25 cellular contexts compared by ENCODE assay signal in genomic region chr1:60895167-60896124, GRCh38.
DNase-seq lines count a peak whose midpoint lies in the region; ATAC-seq, FAIRE-seq and TF ChIP-seq lines count a peak whose summit lies in the region.
"Had no signal": no experiment of that assay in that cellular context is flagged by ENCODE, and none has a peak within 500 bp of the region (broad histone marks: within the 10 kb centered on the region; RNA-seq: fewer than 3 reads in every experiment).

No MANE protein-coding gene starts in this region.

- H3K27me3 ChIP-seq in bronchial epithelial cell (ENCODE audit: control insufficient read depth, insufficient read depth, low read length) (peaks cover 2% of the 10 kb centered on the region), right atrium auricular region (no peaks in the 10 kb centered on the region)
- H3K27me3 ChIP-seq: BLaER1 treated with 17β-estradiol and CSF1 and Interleukin-3, amounts not matched to agents 10 nM and 100 nM; body of pancreas; SJCRH30 had no signal

- no peak for TF ChIP-seq CTCF in bronchial epithelial cell (IDR thresholded peaks at IDR 0.05; ENCODE audit: insufficient read depth, low read length, severe bottlenecking)
- TF ChIP-seq CTCF in right atrium auricular region (IDR thresholded peaks at IDR 0.05) = no peak
- TF ChIP-seq CTCF in GM13976 (IDR thresholded peaks at IDR 0.05; ENCODE audit: borderline replicate concordance, control extremely low read depth, extremely low read depth, insufficient read depth, missing control alignments) = no peak
- no peak for TF ChIP-seq CTCF in mesothelial cell of epicardium (IDR thresholded peaks at IDR 0.05; ENCODE audit: unreplicated experiment)

- H3K36me3 ChIP-seq in bronchial epithelial cell (ENCODE audit: control insufficient read depth, insufficient read depth, low read length) (no peaks in the 10 kb centered on the region), right atrium auricular region (no peaks in the 10 kb centered on the region)
- H3K36me3 ChIP-seq: BLaER1 treated with 17β-estradiol and CSF1 and Interleukin-3, amounts not matched to agents 10 nM and 100 nM; SJCRH30; WERI-Rb-1 had no signal

- H3K27ac ChIP-seq in right atrium auricular region = peak overlapping the region; percentile 68 to 79
- H3K27ac ChIP-seq: BLaER1 treated with 17β-estradiol and CSF1 and Interleukin-3, amounts not matched to agents 10 nM and 100 nM; body of pancreas; epithelial cell of prostate; SJCRH30; WERI-Rb-1 had no signal

- H3K9me3 ChIP-seq in right atrium auricular region = no peaks in the 10 kb centered on the region
- H3K9me3 ChIP-seq: BLaER1 treated with 17β-estradiol and CSF1 and Interleukin-3, amounts not matched to agents 10 nM and 100 nM; body of pancreas; SJCRH30 had no signal

- no peak overlapping the region for H3K4me3 Mint-ChIP-seq in mesothelial cell of epicardium
- H3K4me3 Mint-ChIP-seq: naive B cell; T-helper 1 cell treated with Interleukin-12 subunit alpha and Interleukin-12 subunit beta and Interleukin-4 antibody, amounts not matched to agents 30 μg/mL and 1 μg/mL, for 36 hours had no signal

- H3K36me3 Mint-ChIP-seq in mesothelial cell of epicardium = no peaks in the 10 kb centered on the region
- H3K36me3 Mint-ChIP-seq: naive B cell had no signal

- no peak overlapping the region for H3K4me3 ChIP-seq in bronchial epithelial cell (ENCODE audit: low read depth, low read length)
- H3K4me3 ChIP-seq in right atrium auricular region = no peak overlapping the region
- H3K4me3 ChIP-seq: BLaER1 treated with 17β-estradiol and CSF1 and Interleukin-3, amounts not matched to agents 10 nM and 100 nM; body of pancreas; SJCRH30 had no signal

- peaks cover 0 to 33% of the 10 kb centered on the region in 2 donors for H3K4me1 ChIP-seq in right atrium auricular region
- H3K4me1 ChIP-seq: SJCRH30 had no signal

- H3K27me3 Mint-ChIP-seq in mesothelial cell of epicardium (ENCODE audit: low read depth) = no peaks in the 10 kb centered on the region

- in situ Hi-C loops in GM13976 (cut with MboI; ENCODE audit: low sequenced_read_pairs, unreplicated experiment) = no loop called here

- intact Hi-C loops in Right ventricle myocardium inferior (cut with DNase I) (loop anchor here (5.0 kb wide), 1 partner anchor 52 kb away; no protein-coding TSS in a partner anchor), cardiac septum (cut with DNase I) (no loop called here)

- FAIRE-seq in bronchial epithelial cell (lab: Jason Lieb, UNC) = peak; percentile 55
- FAIRE-seq: A204.1, GM12891, small intestine had no signal

- peaks cover 12% of the 10 kb centered on the region for H3K4me1 Mint-ChIP-seq in mesothelial cell of epicardium
- H3K4me1 Mint-ChIP-seq: naive B cell had no signal

- ATAC-seq in Right ventricle myocardium inferior = peak; percentile 81
- no peak for ATAC-seq in esophagus mucosa
- no peak for ATAC-seq in HG03460 (IDR thresholded peaks at IDR 0.05; ENCODE audit: unreplicated experiment)
- ATAC-seq: body of pancreas had no signal

- H3K9me3 Mint-ChIP-seq in mesothelial cell of epicardium = no peaks in the 10 kb centered on the region
- H3K9me3 Mint-ChIP-seq: naive B cell; T-helper 1 cell treated with Interleukin-12 subunit alpha and Interleukin-12 subunit beta and Interleukin-4 antibody, amounts not matched to agents 30 μg/mL and 1 μg/mL, for 36 hours had no signal

- DNase-seq in Right ventricle myocardium inferior (ENCODE audit: missing footprints) (no peak), cardiac septum (ENCODE audit: low spot score) (no peak), bronchial epithelial cell (ENCODE audit: low read depth) (no peak), right atrium auricular region (ENCODE audit: low spot score) (no peak), GM13976 (ENCODE audit: low spot score) (no peak), mesothelial cell of epicardium (ENCODE audit: low spot score in 2 of 2, unreplicated experiment in 2 of 2) (no peak)
- DNase-seq: activated CD4-positive, alpha-beta T cell treated with anti-CD3 and anti-CD28 coated beads, Interleukin-2, amount 50 U/mL, for 48 hours; activated naive CD4-positive, alpha-beta T cell treated with anti-CD3 and anti-CD28 coated beads, Interleukin-2, amount 50 U/mL, for 16 hours; activated T-cell treated with anti-CD3 and anti-CD28 coated beads, Interleukin-2, amount 50 U/mL, for 1 hour; body of pancreas; dermis blood vessel endothelial cell; naive B cell; NCI-H1436 treated with DMSO at 0.1 percent for 48 hours; NCI-H345; posterior cingulate gyrus; SJCRH30; small intestine; WERI-Rb-1 had no signal

- H3K27ac Mint-ChIP-seq in mesothelial cell of epicardium = no peak overlapping the region
- H3K27ac Mint-ChIP-seq: naive B cell; T-helper 1 cell treated with Interleukin-12 subunit alpha and Interleukin-12 subunit beta and Interleukin-4 antibody, amounts not matched to agents 30 μg/mL and 1 μg/mL, for 36 hours had no signal
